ENCODE assay signal across 1 cellular context in the genomic region with DNA sequence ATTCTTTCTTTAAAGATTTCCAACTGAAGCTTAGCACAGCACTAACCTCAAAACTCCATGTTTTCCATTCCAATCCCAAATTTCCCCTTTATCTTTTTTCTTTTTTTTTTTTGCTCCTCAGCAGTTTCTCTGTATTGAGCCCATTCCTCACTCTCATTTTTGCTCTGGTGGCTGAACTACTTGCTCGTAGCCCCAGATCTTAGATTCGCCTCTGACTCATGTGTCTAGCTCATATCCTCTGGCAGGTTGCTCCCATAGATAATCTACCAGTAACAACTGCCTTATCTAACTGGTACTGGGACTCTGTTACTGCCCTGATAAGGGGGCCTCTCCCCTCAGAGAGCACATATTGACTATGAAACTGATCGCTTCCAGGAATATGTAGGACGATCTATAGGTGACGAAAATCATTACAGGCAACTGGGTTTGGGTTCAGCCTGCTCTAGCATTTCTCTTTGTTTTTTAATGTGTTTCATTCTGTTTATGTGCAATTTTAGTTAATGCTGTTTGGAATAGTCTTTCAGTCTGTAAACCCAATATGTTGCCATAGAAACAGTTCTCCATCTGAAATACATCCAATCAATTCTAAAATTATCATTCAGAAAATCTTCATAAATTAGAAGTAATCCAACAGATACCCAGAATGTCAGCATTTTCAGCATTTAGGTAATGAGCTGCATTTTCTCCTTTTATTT.
TF ChIP-seq lines count a peak whose summit lies in the region.

No MANE protein-coding gene starts in this region.

TF ChIP-seq in K562, 482 proteins besides CTCF, POLR2A, EP300 and RAD21 (continued from another document and continues in another):
- TF ChIP-seq GTF3C2 (IDR thresholded peaks at IDR 0.05; ENCODE audit: borderline replicate concordance, extremely low read depth, insufficient read length) (no peak), SIX5 (IDR thresholded peaks at IDR 0.05; ENCODE audit: borderline replicate concordance in 1 of 2, insufficient read depth in 1 of 2, low read depth in 1 of 2, low read length in 2 of 2) (no peak), PHF21A (IDR thresholded peaks at IDR 0.05; ENCODE audit: borderline replicate concordance, low read depth) (peak; percentile 26; the same call in 1 of the 2 replicates), L3MBTL2 (IDR thresholded peaks at IDR 0.05) (peak; percentile 37; the same call in 1 of the 2 replicates), SIN3B (IDR thresholded peaks at IDR 0.05; ENCODE audit: low read depth) (no peak), NEUROD1 (IDR thresholded peaks at IDR 0.05; ENCODE audit: borderline replicate concordance, low read depth, low read length, partially characterized antibody) (peak; percentile 98), C11orf30 (IDR thresholded peaks at IDR 0.05; ENCODE audit: low read depth) (peak; percentile 92), KAT2B (IDR thresholded peaks at IDR 0.05; ENCODE audit: low read depth, low read length) (no peak), ZNF354B (CRISPR knock-in tag; IDR thresholded peaks at IDR 0.05) (peak; percentile 58), U2AF1 (optimal IDR thresholded peaks at IDR 0.05; ENCODE audit: low read depth, low read length) (no peak), TAF9B (IDR thresholded peaks at IDR 0.05; ENCODE audit: partially characterized antibody) (no peak), CAMTA2 (CRISPR knock-in tag; conservative IDR thresholded peaks at IDR 0.05) (no peak), NCOA1 (IDR thresholded peaks at IDR 0.05; ENCODE audit: low read depth) (peak; percentile 95), ZNF639 (CRISPR knock-in tag; conservative IDR thresholded peaks at IDR 0.05 in 1 of 2, IDR thresholded peaks at IDR 0.05 in 1 of 2) (peak in 1 of 2 experiments; percentile 95; a peak in 2 of 4 replicates), ETV5 (CRISPR knock-in tag; IDR thresholded peaks at IDR 0.05; ENCODE audit: low read depth) (peak; percentile 97), IRF9 (tag; IDR thresholded peaks at IDR 0.05) (no peak), ZNF274 (IDR thresholded peaks at IDR 0.05; ENCODE audit: borderline replicate concordance, low read depth, low read length) (peak; percentile 68; the same call in 1 of the 2 replicates), ZNF707 (CRISPR knock-in tag; conservative IDR thresholded peaks at IDR 0.05) (0 out of 2 replicates have a peak, but pooled peaks have one; percentile 24), PHB (CRISPR knock-in tag; IDR thresholded peaks at IDR 0.05) (no peak), ZNF121 (CRISPR knock-in tag; conservative IDR thresholded peaks at IDR 0.05) (no peak), FOXA1 (IDR thresholded peaks at IDR 0.05; ENCODE audit: borderline replicate concordance) (no peak), ZFP1 (CRISPR knock-in tag; IDR thresholded peaks at IDR 0.05) (no peak), TAF7 (tag; IDR thresholded peaks at IDR 0.05) (no peak)
- TF ChIP-seq, protein P1, sequence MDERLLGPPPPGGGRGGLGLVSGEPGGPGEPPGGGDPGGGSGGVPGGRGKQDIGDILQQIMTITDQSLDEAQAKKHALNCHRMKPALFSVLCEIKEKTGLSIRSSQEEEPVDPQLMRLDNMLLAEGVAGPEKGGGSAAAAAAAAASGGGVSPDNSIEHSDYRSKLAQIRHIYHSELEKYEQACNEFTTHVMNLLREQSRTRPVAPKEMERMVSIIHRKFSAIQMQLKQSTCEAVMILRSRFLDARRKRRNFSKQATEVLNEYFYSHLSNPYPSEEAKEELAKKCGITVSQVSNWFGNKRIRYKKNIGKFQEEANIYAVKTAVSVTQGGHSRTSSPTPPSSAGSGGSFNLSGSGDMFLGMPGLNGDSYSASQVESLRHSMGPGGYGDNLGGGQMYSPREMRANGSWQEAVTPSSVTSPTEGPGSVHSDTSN (CRISPR knock-in tag; IDR thresholded peaks at IDR 0.05; ENCODE audit: low read depth): no peak
- TF ChIP-seq, protein P1 (tag; conservative IDR thresholded peaks at IDR 0.05; ENCODE audit: low read depth): peak; percentile 76
- TF ChIP-seq, protein P2, sequence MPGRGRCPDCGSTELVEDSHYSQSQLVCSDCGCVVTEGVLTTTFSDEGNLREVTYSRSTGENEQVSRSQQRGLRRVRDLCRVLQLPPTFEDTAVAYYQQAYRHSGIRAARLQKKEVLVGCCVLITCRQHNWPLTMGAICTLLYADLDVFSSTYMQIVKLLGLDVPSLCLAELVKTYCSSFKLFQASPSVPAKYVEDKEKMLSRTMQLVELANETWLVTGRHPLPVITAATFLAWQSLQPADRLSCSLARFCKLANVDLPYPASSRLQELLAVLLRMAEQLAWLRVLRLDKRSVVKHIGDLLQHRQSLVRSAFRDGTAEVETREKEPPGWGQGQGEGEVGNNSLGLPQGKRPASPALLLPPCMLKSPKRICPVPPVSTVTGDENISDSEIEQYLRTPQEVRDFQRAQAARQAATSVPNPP (IDR thresholded peaks at IDR 0.05; ENCODE audit: borderline replicate concordance, insufficient read depth, insufficient read length): no peak
- TF ChIP-seq, protein P3, sequence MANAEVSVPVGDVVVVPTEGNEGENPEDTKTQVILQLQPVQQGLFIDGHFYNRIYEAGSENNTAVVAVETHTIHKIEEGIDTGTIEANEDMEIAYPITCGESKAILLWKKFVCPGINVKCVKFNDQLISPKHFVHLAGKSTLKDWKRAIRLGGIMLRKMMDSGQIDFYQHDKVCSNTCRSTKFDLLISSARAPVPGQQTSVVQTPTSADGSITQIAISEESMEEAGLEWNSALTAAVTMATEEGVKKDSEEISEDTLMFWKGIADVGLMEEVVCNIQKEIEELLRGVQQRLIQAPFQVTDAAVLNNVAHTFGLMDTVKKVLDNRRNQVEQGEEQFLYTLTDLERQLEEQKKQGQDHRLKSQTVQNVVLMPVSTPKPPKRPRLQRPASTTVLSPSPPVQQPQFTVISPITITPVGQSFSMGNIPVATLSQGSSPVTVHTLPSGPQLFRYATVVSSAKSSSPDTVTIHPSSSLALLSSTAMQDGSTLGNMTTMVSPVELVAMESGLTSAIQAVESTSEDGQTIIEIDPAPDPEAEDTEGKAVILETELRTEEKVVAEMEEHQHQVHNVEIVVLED (CRISPR knock-in tag; IDR thresholded peaks at IDR 0.05): peak; percentile 65; the same call in 1 of the 2 replicates
- TF ChIP-seq, protein P4, sequence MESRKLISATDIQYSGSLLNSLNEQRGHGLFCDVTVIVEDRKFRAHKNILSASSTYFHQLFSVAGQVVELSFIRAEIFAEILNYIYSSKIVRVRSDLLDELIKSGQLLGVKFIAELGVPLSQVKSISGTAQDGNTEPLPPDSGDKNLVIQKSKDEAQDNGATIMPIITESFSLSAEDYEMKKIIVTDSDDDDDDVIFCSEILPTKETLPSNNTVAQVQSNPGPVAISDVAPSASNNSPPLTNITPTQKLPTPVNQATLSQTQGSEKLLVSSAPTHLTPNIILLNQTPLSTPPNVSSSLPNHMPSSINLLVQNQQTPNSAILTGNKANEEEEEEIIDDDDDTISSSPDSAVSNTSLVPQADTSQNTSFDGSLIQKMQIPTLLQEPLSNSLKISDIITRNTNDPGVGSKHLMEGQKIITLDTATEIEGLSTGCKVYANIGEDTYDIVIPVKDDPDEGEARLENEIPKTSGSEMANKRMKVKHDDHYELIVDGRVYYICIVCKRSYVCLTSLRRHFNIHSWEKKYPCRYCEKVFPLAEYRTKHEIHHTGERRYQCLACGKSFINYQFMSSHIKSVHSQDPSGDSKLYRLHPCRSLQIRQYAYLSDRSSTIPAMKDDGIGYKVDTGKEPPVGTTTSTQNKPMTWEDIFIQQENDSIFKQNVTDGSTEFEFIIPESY (CRISPR knock-in tag; IDR thresholded peaks at IDR 0.05): no peak
- TF ChIP-seq, protein P5, sequence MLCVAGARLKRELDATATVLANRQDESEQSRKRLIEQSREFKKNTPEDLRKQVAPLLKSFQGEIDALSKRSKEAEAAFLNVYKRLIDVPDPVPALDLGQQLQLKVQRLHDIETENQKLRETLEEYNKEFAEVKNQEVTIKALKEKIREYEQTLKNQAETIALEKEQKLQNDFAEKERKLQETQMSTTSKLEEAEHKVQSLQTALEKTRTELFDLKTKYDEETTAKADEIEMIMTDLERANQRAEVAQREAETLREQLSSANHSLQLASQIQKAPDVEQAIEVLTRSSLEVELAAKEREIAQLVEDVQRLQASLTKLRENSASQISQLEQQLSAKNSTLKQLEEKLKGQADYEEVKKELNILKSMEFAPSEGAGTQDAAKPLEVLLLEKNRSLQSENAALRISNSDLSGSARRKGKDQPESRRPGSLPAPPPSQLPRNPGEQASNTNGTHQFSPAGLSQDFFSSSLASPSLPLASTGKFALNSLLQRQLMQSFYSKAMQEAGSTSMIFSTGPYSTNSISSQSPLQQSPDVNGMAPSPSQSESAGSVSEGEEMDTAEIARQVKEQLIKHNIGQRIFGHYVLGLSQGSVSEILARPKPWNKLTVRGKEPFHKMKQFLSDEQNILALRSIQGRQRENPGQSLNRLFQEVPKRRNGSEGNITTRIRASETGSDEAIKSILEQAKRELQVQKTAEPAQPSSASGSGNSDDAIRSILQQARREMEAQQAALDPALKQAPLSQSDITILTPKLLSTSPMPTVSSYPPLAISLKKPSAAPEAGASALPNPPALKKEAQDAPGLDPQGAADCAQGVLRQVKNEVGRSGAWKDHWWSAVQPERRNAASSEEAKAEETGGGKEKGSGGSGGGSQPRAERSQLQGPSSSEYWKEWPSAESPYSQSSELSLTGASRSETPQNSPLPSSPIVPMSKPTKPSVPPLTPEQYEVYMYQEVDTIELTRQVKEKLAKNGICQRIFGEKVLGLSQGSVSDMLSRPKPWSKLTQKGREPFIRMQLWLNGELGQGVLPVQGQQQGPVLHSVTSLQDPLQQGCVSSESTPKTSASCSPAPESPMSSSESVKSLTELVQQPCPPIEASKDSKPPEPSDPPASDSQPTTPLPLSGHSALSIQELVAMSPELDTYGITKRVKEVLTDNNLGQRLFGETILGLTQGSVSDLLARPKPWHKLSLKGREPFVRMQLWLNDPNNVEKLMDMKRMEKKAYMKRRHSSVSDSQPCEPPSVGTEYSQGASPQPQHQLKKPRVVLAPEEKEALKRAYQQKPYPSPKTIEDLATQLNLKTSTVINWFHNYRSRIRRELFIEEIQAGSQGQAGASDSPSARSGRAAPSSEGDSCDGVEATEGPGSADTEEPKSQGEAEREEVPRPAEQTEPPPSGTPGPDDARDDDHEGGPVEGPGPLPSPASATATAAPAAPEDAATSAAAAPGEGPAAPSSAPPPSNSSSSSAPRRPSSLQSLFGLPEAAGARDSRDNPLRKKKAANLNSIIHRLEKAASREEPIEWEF (CRISPR knock-in tag; IDR thresholded peaks at IDR 0.05): peak; percentile 99
- TF ChIP-seq, protein P6, sequence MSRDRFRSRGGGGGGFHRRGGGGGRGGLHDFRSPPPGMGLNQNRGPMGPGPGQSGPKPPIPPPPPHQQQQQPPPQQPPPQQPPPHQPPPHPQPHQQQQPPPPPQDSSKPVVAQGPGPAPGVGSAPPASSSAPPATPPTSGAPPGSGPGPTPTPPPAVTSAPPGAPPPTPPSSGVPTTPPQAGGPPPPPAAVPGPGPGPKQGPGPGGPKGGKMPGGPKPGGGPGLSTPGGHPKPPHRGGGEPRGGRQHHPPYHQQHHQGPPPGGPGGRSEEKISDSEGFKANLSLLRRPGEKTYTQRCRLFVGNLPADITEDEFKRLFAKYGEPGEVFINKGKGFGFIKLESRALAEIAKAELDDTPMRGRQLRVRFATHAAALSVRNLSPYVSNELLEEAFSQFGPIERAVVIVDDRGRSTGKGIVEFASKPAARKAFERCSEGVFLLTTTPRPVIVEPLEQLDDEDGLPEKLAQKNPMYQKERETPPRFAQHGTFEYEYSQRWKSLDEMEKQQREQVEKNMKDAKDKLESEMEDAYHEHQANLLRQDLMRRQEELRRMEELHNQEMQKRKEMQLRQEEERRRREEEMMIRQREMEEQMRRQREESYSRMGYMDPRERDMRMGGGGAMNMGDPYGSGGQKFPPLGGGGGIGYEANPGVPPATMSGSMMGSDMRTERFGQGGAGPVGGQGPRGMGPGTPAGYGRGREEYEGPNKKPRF (IDR thresholded peaks at IDR 0.05; ENCODE audit: low read depth, low read length): no peak
- TF ChIP-seq, protein P7, sequence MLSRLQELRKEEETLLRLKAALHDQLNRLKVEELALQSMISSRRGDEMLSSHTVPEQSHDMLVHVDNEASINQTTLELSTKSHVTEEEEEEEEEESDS (CRISPR knock-in tag; IDR thresholded peaks at IDR 0.05): no peak
